In genomic region chr11:81548123-81548522, GRCh38 we compare ENCODE assay signal across 17 cellular contexts.
DNase-seq lines count a peak whose midpoint lies in the region; ATAC-seq and TF ChIP-seq lines count a peak whose summit lies in the region.
"Had no signal": no experiment of that assay in that cellular context is flagged by ENCODE, and none has a peak within 500 bp of the region (broad histone marks: within the 10 kb centered on the region; RNA-seq: fewer than 3 reads in every experiment).

No MANE protein-coding gene starts in this region.

- ATAC-seq in left colon (peak; percentile 69), GM19397 (IDR thresholded peaks at IDR 0.05; ENCODE audit: unreplicated experiment) (no peak)
- ATAC-seq in stimulated activated effector memory CD8-positive, alpha-beta T cell treated with anti-CD3 and anti-CD28 coated beads, Interleukin-12 subunit alpha, Interleukin-12 subunit beta, amount 100 ng/mL, for 72 hours, result peak; percentile 11
- ATAC-seq: GM12878, GM23338, HCT116 had no signal

- no peak overlapping the region for H3K27ac ChIP-seq in liver (ENCODE audit: low read depth in 1 of 2, low read length in 2 of 2)

- no peaks in the 10 kb centered on the region for H3K36me3 Mint-ChIP-seq in stimulated activated effector memory CD8-positive, alpha-beta T cell treated with anti-CD3 and anti-CD28 coated beads, Interleukin-12 subunit alpha, Interleukin-12 subunit beta, amount 100 ng/mL, for 72 hours
- H3K36me3 Mint-ChIP-seq: CD4-positive, CD25-positive, alpha-beta regulatory T cell; CD8-positive, alpha-beta memory T cell had no signal

- H3K9ac ChIP-seq in liver (ENCODE audit: low read depth in 1 of 2, low read length in 2 of 2), result no peak overlapping the region

- H3K4me1 ChIP-seq in liver (ENCODE audit: control insufficient read depth in 4 of 4, insufficient read depth in 4 of 4, low read length in 3 of 4), result no peaks in the 10 kb centered on the region

- peaks cover 4% of the 10 kb centered on the region for H3K9me3 Mint-ChIP-seq in stimulated activated effector memory CD8-positive, alpha-beta T cell treated with anti-CD3 and anti-CD28 coated beads, Interleukin-12 subunit alpha, Interleukin-12 subunit beta, amount 100 ng/mL, for 72 hours
- H3K9me3 Mint-ChIP-seq: GM23338, H9 had no signal

- DNase-seq in left colon (peak in 1 of 2 donors; percentile 2), NCI-H1105 (lab: John Stamatoyannopoulos, UW) (no peak), HT-29 (ENCODE audit: low spot score) (no peak)
- DNase-seq in stimulated activated effector memory CD8-positive, alpha-beta T cell treated with anti-CD3 and anti-CD28 coated beads, Interleukin-12 subunit alpha, Interleukin-12 subunit beta, amount 100 ng/mL, for 72 hours (ENCODE audit: low spot score in 2 of 2), result no peak
- DNase-seq: C1 segment of cervical spinal cord; CD4-positive, CD25-positive, alpha-beta regulatory T cell; CD8-positive, alpha-beta memory T cell; DMS 273 treated with DMSO at 0.1 percent for 48 hours; DMS79; EL; GDM1; H9 had no signal

- no peak for TF ChIP-seq CTCF in liver (IDR thresholded peaks at IDR 0.05; ENCODE audit: low read depth, low read length, missing input control)

- TF ChIP-seq RAD21 in liver (IDR thresholded peaks at IDR 0.05), result no peak

- no peak overlapping the region for H3K4me3 Mint-ChIP-seq in stimulated activated effector memory CD8-positive, alpha-beta T cell treated with anti-CD3 and anti-CD28 coated beads, Interleukin-12 subunit alpha, Interleukin-12 subunit beta, amount 100 ng/mL, for 72 hours
- H3K4me3 Mint-ChIP-seq: CD4-positive, CD25-positive, alpha-beta regulatory T cell; CD8-positive, alpha-beta memory T cell; GM23338; H9 had no signal

- WGBS in liver, result 19% methylated on average over 1 of the region's 1 CpG

- no peaks in the 10 kb centered on the region for H3K27me3 ChIP-seq in liver (ENCODE audit: control insufficient read depth in 4 of 4, insufficient read depth in 4 of 4, low read length in 3 of 4)

- H3K4me1 Mint-ChIP-seq in stimulated activated effector memory CD8-positive, alpha-beta T cell treated with anti-CD3 and anti-CD28 coated beads, Interleukin-12 subunit alpha, Interleukin-12 subunit beta, amount 100 ng/mL, for 72 hours, result no peaks in the 10 kb centered on the region
- H3K4me1 Mint-ChIP-seq: CD4-positive, CD25-positive, alpha-beta regulatory T cell; CD8-positive, alpha-beta memory T cell; GM23338; H9 had no signal

- intact Hi-C loops in left colon (cut with DNase I, micrococcal nuclease), result no loop called here

- no peak overlapping the region for H3K4me3 ChIP-seq in liver (ENCODE audit: low read depth in 1 of 3, low read length in 3 of 3)
- H3K4me3 ChIP-seq: GM12878, GM23338 had no signal

- no peaks in the 10 kb centered on the region for H3K9me3 ChIP-seq in liver (ENCODE audit: control insufficient read depth in 4 of 4, low read length in 3 of 4)

- H3K27ac Mint-ChIP-seq in stimulated activated effector memory CD8-positive, alpha-beta T cell treated with anti-CD3 and anti-CD28 coated beads, Interleukin-12 subunit alpha, Interleukin-12 subunit beta, amount 100 ng/mL, for 72 hours, result no peak overlapping the region
- H3K27ac Mint-ChIP-seq: CD4-positive, CD25-positive, alpha-beta regulatory T cell; CD8-positive, alpha-beta memory T cell; GM23338; H9 had no signal

- no peaks in the 10 kb centered on the region for H3K36me3 ChIP-seq in liver (ENCODE audit: control insufficient read depth in 4 of 4, insufficient read depth in 3 of 4, low read depth in 1 of 4, low read length in 3 of 4)

TF ChIP-seq in liver, 16 proteins besides CTCF, POLR2A, EP300 and RAD21:
- peak; percentile 27 to 66 for TF ChIP-seq HNF4A (conservative IDR thresholded peaks at IDR 0.05)
- TF ChIP-seq ZBTB33 (IDR thresholded peaks at IDR 0.05), result no peak
TF ChIP-seq in liver: peak in this region for 1.
